In the genomic region with DNA sequence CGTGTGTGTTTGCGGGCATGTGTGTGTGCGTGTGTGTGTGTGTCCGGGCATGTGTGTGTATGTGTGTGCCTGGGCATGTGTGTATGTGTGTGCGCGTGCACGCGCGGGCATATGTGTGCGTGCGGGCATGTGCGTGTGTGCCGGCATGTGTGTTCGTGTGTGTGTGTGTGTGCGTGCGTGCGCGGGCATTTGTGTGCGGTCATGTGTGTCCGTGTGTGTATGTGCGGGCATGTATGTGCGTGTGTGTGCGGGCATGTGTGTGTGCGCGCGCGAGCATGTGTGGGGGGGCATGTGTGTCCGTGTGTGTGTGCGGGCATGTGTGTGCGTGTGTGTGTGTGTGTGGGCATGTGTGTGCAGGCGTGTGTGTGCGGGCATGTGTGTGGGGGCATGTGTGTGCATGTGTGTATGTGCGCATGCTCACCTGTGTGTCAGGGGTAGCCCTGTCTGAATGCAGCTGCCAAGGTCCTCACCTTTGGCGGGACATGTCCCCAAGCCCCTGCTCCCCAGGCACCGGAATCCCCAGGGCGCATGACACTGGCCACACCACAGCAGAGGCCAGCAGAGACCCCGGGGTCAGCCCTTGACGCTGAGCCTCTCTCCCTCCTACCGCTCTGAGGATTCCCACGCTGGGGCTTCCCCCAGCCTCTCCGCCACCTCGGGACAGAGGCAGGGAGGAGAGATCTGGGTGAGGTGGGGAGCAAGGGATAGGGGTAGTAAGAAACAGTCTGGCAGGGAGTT, we compare ENCODE assay signal across 20 cellular contexts.
A peak's percentile ranks its signal among the peaks of the same experiment; 100 is the strongest.
DNase-seq lines count a peak whose midpoint lies in the region; ATAC-seq, FAIRE-seq and TF ChIP-seq lines count a peak whose summit lies in the region.
"Had no signal": no experiment of that assay in that cellular context is flagged by ENCODE, and none has a peak within 500 bp of the region (broad histone marks: within the 10 kb centered on the region; RNA-seq: fewer than 3 reads in every experiment).

No MANE protein-coding gene starts in this region.

- no peaks in the 10 kb centered on the region for H3K27me3 Mint-ChIP-seq in progenitor cell of endocrine pancreas
- peaks cover 1% of the 10 kb centered on the region for H3K27me3 Mint-ChIP-seq in activated T-helper 2 cell treated with anti-CD3 and anti-CD28 coated beads, Interferon-gamma antibody, Interleukin-2, Interleukin-4, amounts not matched to agents 10 μg/mL and 5 μg/mL and 100 μg/mL, durations not matched to agents 14 hours and 24 hours and 36 hours (ENCODE audit: low read depth)
- H3K27me3 Mint-ChIP-seq in naive thymus-derived CD8-positive, alpha-beta T cell, result no peaks in the 10 kb centered on the region

- H2AFZ ChIP-seq in HepG2 (ENCODE audit: low read length), result no peak overlapping the region

- no peaks in the 10 kb centered on the region for H3K79me2 ChIP-seq in HepG2 (ENCODE audit: insufficient read depth, low read length)

- H3K27ac ChIP-seq in HepG2 (ENCODE audit: extremely low read length, insufficient read depth, low read length), result no peak overlapping the region
- H3K27ac ChIP-seq in right lobe of liver, result no peak overlapping the region
- peak overlapping the region in 3 of 4 donors; percentile 35 to 71 (median 62) for H3K27ac ChIP-seq in esophagus squamous epithelium

- no peaks in the 10 kb centered on the region for H3K9me3 Mint-ChIP-seq in progenitor cell of endocrine pancreas (ENCODE audit: low read depth)
- no peaks in the 10 kb centered on the region for H3K9me3 Mint-ChIP-seq in activated T-helper 2 cell treated with anti-CD3 and anti-CD28 coated beads, Interferon-gamma antibody, Interleukin-2, Interleukin-4, amounts not matched to agents 10 μg/mL and 5 μg/mL and 100 μg/mL, durations not matched to agents 14 hours and 24 hours and 36 hours
- no peaks in the 10 kb centered on the region for H3K9me3 Mint-ChIP-seq in naive thymus-derived CD8-positive, alpha-beta T cell
- H3K9me3 Mint-ChIP-seq: CD8-positive, alpha-beta memory T cell; T-helper 1 cell treated with Interleukin-12 subunit alpha and Interleukin-12 subunit beta and Interleukin-4 antibody, amounts not matched to agents 30 μg/mL and 1 μg/mL, for 36 hours had no signal

- TF ChIP-seq EP300 in HepG2 (IDR thresholded peaks at IDR 0.05; ENCODE audit: low read depth in 2 of 2, low read length in 2 of 2) (no peak), HepG2 (CRISPR knock-in tag; IDR thresholded peaks at IDR 0.05; ENCODE audit: borderline replicate concordance) (no peak)

- ATAC-seq in HepG2, result no peak
- ATAC-seq in right lobe of liver, result no peak
- no peak for ATAC-seq in HG03095 (IDR thresholded peaks at IDR 0.05; ENCODE audit: unreplicated experiment)
- ATAC-seq in naive thymus-derived CD8-positive, alpha-beta T cell, result no peak

- no TSS peak for BruUV-seq in HepG2 (replicated peaks; lab: Mats Ljungman, UMichigan)

- TF ChIP-seq CTCF in HepG2 (CRISPR knock-in tag; IDR thresholded peaks at IDR 0.05) (no peak), right lobe of liver (IDR thresholded peaks at IDR 0.05) (no peak), esophagus squamous epithelium (IDR thresholded peaks at IDR 0.05) (no peak), progenitor cell of endocrine pancreas (IDR thresholded peaks at IDR 0.05; ENCODE audit: unreplicated experiment) (no peak)

- TF ChIP-seq POLR2A in HepG2 (IDR thresholded peaks at IDR 0.05; ENCODE audit: insufficient read depth in 1 of 2, low read depth in 2 of 2, low read length in 2 of 2) (no peak), right lobe of liver (IDR thresholded peaks at IDR 0.05) (no peak), esophagus squamous epithelium (IDR thresholded peaks at IDR 0.05) (no peak)

- TF ChIP-seq RAD21 in HepG2 (CRISPR knock-in tag; IDR thresholded peaks at IDR 0.05), result no peak

- H3K9ac ChIP-seq in HepG2 (ENCODE audit: insufficient read depth, low read depth, low read length), result no peak overlapping the region

- 85% methylated on average over 38 of the region's 42 CpGs for WGBS in HepG2 (ENCODE audit: low lambda C conversion rate)
- WGBS in right lobe of liver (ENCODE audit: insufficient coverage, low coverage, low lambda C conversion rate, missing lambda C conversion rate), result 77% methylated on average over 24 of the region's 42 CpGs
- WGBS in esophagus squamous epithelium, 2 donors, result 83 to 93% methylated on average over 34 to 35 of the region's 42 CpGs

- peak overlapping the region; percentile 50; the same call in 1 of the 2 replicates for H3K4me2 ChIP-seq in HepG2 (ENCODE audit: low read depth, low read length)

- FAIRE-seq in HepG2 (lab: Jason Lieb, UNC), result no peak
- FAIRE-seq: A204.1 had no signal

- H3K4me3 Mint-ChIP-seq in progenitor cell of endocrine pancreas (ENCODE audit: low read depth), result no peak overlapping the region
- H3K4me3 Mint-ChIP-seq in activated T-helper 2 cell treated with anti-CD3 and anti-CD28 coated beads, Interferon-gamma antibody, Interleukin-2, Interleukin-4, amounts not matched to agents 10 μg/mL and 5 μg/mL and 100 μg/mL, durations not matched to agents 14 hours and 24 hours and 36 hours (ENCODE audit: low read depth), result no peak overlapping the region
- no peak overlapping the region for H3K4me3 Mint-ChIP-seq in naive thymus-derived CD8-positive, alpha-beta T cell
- H3K4me3 Mint-ChIP-seq: CD8-positive, alpha-beta memory T cell; T-helper 1 cell treated with Interleukin-12 subunit alpha and Interleukin-12 subunit beta and Interleukin-4 antibody, amounts not matched to agents 30 μg/mL and 1 μg/mL, for 36 hours had no signal

- no peaks in the 10 kb centered on the region for H4K20me1 ChIP-seq in HepG2 (ENCODE audit: insufficient read depth, low read length)

- H3K27me3 ChIP-seq in HepG2 (ENCODE audit: control insufficient read depth in 1 of 2, insufficient read depth in 2 of 2, low read length in 2 of 2), result peaks cover 0 to 21% of the 10 kb centered on the region in 2 experiments; a peak in 3 of 5 replicates
- H3K27me3 ChIP-seq in right lobe of liver, result no peaks in the 10 kb centered on the region
- no peaks in the 10 kb centered on the region for H3K27me3 ChIP-seq in esophagus squamous epithelium
- H3K27me3 ChIP-seq: body of pancreas had no signal

- CTCF ChIA-PET in HepG2 (lab: Yijun Ruan, JAX; ENCODE audit: low intra/inter-chr PET ratio, low total read pairs), result no interaction called here

- H3K9me3 ChIP-seq in HepG2 (ENCODE audit: low read length) (no peaks in the 10 kb centered on the region), right lobe of liver (no peaks in the 10 kb centered on the region), esophagus squamous epithelium (no peaks in the 10 kb centered on the region)
- H3K9me3 ChIP-seq: body of pancreas had no signal

- POLR2A ChIA-PET in HepG2 (lab: Yijun Ruan, JAX), result no interaction called here
- POLR2A ChIA-PET in naive thymus-derived CD8-positive, alpha-beta T cell (lab: Charles Lee), result no interaction called here

- peak overlapping the region; percentile 65 for H3K27ac Mint-ChIP-seq in progenitor cell of endocrine pancreas
- no peak overlapping the region for H3K27ac Mint-ChIP-seq in activated T-helper 2 cell treated with anti-CD3 and anti-CD28 coated beads, Interferon-gamma antibody, Interleukin-2, Interleukin-4, amounts not matched to agents 10 μg/mL and 5 μg/mL and 100 μg/mL, durations not matched to agents 14 hours and 24 hours and 36 hours
- H3K27ac Mint-ChIP-seq in naive thymus-derived CD8-positive, alpha-beta T cell, result no peak overlapping the region
- H3K27ac Mint-ChIP-seq: T-helper 1 cell treated with Interleukin-12 subunit alpha and Interleukin-12 subunit beta and Interleukin-4 antibody, amounts not matched to agents 30 μg/mL and 1 μg/mL, for 36 hours had no signal

- H3K4me1 ChIP-seq in HepG2 (ENCODE audit: insufficient read depth, low read length), result peaks cover 55% of the 10 kb centered on the region
- peaks cover 0 to 46% (median 22%) of the 10 kb centered on the region in 4 donors for H3K4me1 ChIP-seq in right lobe of liver
- H3K4me1 ChIP-seq in esophagus squamous epithelium, result peaks cover 17 to 83% (median 29%) of the 10 kb centered on the region in 3 donors

- in situ Hi-C loops in HepG2 (cut with HindIII; ENCODE audit: extremely low pct_ligation_motif_present, low pct_unique_long_range_greater_than_20kb), result no loop called here

- intact Hi-C loops in HepG2 (cut with micrococcal nuclease; ENCODE audit: unreplicated experiment) (no loop called here), right lobe of liver (cut with DNase I) (loop anchor here in 1 of 2 donors (10.0 kb wide), 1 partner anchor 102 kb away; no protein-coding TSS in a partner anchor), esophagus squamous epithelium (cut with DNase I) (no loop called here)
- intact Hi-C loops in activated T-helper 2 cell treated with anti-CD3 and anti-CD28 coated beads, Interferon-gamma antibody, Interleukin-2, Interleukin-4, amounts not matched to agents 10 μg/mL and 5 μg/mL and 100 μg/mL, durations not matched to agents 14 hours and 24 hours and 36 hours (cut with micrococcal nuclease), result no loop called here

- DNase-seq in HepG2 (ENCODE audit: low spot score), result no peak
- DNase-seq in right lobe of liver, result no peak
- no peak for DNase-seq in esophagus squamous epithelium (lab: John Stamatoyannopoulos, UW)
- no peak for DNase-seq in progenitor cell of endocrine pancreas (ENCODE audit: low spot score, unreplicated experiment)
- no peak for DNase-seq in activated T-helper 2 cell treated with anti-CD3 and anti-CD28 coated beads, Interferon-gamma antibody, Interleukin-2, Interleukin-4, amounts not matched to agents 10 μg/mL and 5 μg/mL and 100 μg/mL, durations not matched to agents 14 hours and 24 hours and 36 hours (ENCODE audit: low spot score)
- no peak for DNase-seq in naive thymus-derived CD8-positive, alpha-beta T cell
- no peak for DNase-seq in NCI-H1694 (lab: John Stamatoyannopoulos, UW)
- DNase-seq: activated CD4-positive, CD25-positive, alpha-beta regulatory T cell treated with anti-CD3 and anti-CD28 coated beads, Interleukin-2, amount 50 U/mL, for 72 hours; CD8-positive, alpha-beta memory T cell; GOT3; hippocampal formation; left cardiac atrium; midbrain; NCI-H1930; NCI-H526 treated with DMSO at 0.1 percent for 48 hours; stimulated activated CD4-positive, alpha-beta T cell treated with anti-CD3 and anti-CD28 coated beads, Interleukin-15, amount 100 ng/mL, for 24 hours had no signal

- no peaks in the 10 kb centered on the region for H3K36me3 Mint-ChIP-seq in progenitor cell of endocrine pancreas (ENCODE audit: insufficient read depth)
- no peaks in the 10 kb centered on the region for H3K36me3 Mint-ChIP-seq in activated T-helper 2 cell treated with anti-CD3 and anti-CD28 coated beads, Interferon-gamma antibody, Interleukin-2, Interleukin-4, amounts not matched to agents 10 μg/mL and 5 μg/mL and 100 μg/mL, durations not matched to agents 14 hours and 24 hours and 36 hours (ENCODE audit: low read depth)
- H3K36me3 Mint-ChIP-seq in naive thymus-derived CD8-positive, alpha-beta T cell, result no peaks in the 10 kb centered on the region
- H3K36me3 Mint-ChIP-seq: CD8-positive, alpha-beta memory T cell had no signal

- H3K4me3 ChIP-seq in HepG2 (replicated peaks in 1 of 3; ENCODE audit: insufficient read depth in 1 of 3, low read depth in 2 of 3, low read length in 3 of 3), result peak overlapping the region in 1 of 3 experiments; percentile 14; a peak in 1 of 6 replicates
- no peak overlapping the region for H3K4me3 ChIP-seq in right lobe of liver
- no peak overlapping the region for H3K4me3 ChIP-seq in esophagus squamous epithelium
- H3K4me3 ChIP-seq: body of pancreas had no signal

- peaks cover 16% of the 10 kb centered on the region for H3K4me1 Mint-ChIP-seq in progenitor cell of endocrine pancreas (ENCODE audit: low read depth)
- peaks cover 8% of the 10 kb centered on the region for H3K4me1 Mint-ChIP-seq in activated T-helper 2 cell treated with anti-CD3 and anti-CD28 coated beads, Interferon-gamma antibody, Interleukin-2, Interleukin-4, amounts not matched to agents 10 μg/mL and 5 μg/mL and 100 μg/mL, durations not matched to agents 14 hours and 24 hours and 36 hours (ENCODE audit: low read depth)
- H3K4me1 Mint-ChIP-seq in naive thymus-derived CD8-positive, alpha-beta T cell, result peaks cover 0 to 10% (median 8%) of the 10 kb centered on the region in 4 donors

- H3K36me3 ChIP-seq in HepG2 (replicated peaks in 1 of 2; ENCODE audit: control insufficient read depth in 1 of 2, insufficient read depth in 2 of 2, low read length in 2 of 2) (no peaks in the 10 kb centered on the region), right lobe of liver (no peaks in the 10 kb centered on the region), esophagus squamous epithelium (no peaks in the 10 kb centered on the region)

Comparison
In these comparisons a context has a peak if more than half of its experiments do, and no peak if none do; other contexts are left out.
1. H3K27ac ChIP-seq: peak in esophagus squamous epithelium (3 of 4); none in HepG2 (single experiment) and right lobe of liver (0 of 3).